In the genomic region with DNA sequence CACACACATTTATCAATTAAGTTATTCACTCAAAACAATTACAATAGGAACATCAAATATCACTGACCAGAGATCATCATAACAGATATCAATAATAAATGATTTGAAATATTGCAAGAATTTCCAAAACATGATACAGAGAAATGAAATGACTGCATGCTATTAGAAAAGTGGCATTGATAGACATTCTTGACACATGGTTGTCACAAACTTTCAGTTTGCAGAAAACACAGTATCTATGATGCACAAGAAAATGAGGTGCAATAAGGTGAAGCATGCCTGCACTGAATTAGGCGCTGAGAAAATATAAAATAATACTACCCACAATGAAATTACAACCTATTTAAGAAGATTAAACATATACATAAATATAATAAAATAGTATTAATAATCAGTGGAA, we compare ENCODE assay signal across 23 cellular contexts.
"Had no signal": no experiment of that assay in that cellular context is flagged by ENCODE, and none has a peak within 500 bp of the region (broad histone marks: within the 10 kb centered on the region; RNA-seq: fewer than 3 reads in every experiment).

No MANE protein-coding gene starts in this region.

- H3K4me3 ChIP-seq: colonic mucosa, coronary artery, dorsolateral prefrontal cortex, esophagus muscularis mucosa, esophagus squamous epithelium, gastrocnemius medialis, gastroesophageal sphincter, heart left ventricle, heart right ventricle had no signal

- H3K36me3 ChIP-seq: colonic mucosa, esophagus muscularis mucosa, esophagus squamous epithelium, gastrocnemius medialis, gastroesophageal sphincter, heart left ventricle, heart right ventricle had no signal

- DNase-seq: colonic mucosa; cortex of kidney; dermis blood vessel endothelial cell; dorsolateral prefrontal cortex; effector CD4-positive, alpha-beta T cell; effector CD8-positive, alpha-beta T cell; effector memory CD4-positive, alpha-beta T cell; effector memory CD8-positive, alpha-beta T cell; endodermal cell; erythroblast; esophagus squamous epithelium; foreskin fibroblast; foreskin keratinocyte; foreskin melanocyte; gastrocnemius medialis; glutamatergic neuron; head of caudate nucleus; heart left ventricle; heart right ventricle had no signal

- H3K9me3 ChIP-seq: colonic mucosa, esophagus muscularis mucosa, esophagus squamous epithelium, gastrocnemius medialis, gastroesophageal sphincter, heart left ventricle, heart right ventricle had no signal

- H3K27ac ChIP-seq: colonic mucosa, coronary artery, dorsolateral prefrontal cortex, epithelial cell of prostate, esophagus muscularis mucosa, esophagus squamous epithelium, foreskin keratinocyte, gastrocnemius medialis, gastroesophageal sphincter, heart left ventricle, heart right ventricle had no signal

- H3K27me3 ChIP-seq: colonic mucosa, dorsolateral prefrontal cortex, esophagus muscularis mucosa, esophagus squamous epithelium, foreskin keratinocyte, gastrocnemius medialis, gastroesophageal sphincter, heart left ventricle, heart right ventricle had no signal
